In the genomic region with DNA sequence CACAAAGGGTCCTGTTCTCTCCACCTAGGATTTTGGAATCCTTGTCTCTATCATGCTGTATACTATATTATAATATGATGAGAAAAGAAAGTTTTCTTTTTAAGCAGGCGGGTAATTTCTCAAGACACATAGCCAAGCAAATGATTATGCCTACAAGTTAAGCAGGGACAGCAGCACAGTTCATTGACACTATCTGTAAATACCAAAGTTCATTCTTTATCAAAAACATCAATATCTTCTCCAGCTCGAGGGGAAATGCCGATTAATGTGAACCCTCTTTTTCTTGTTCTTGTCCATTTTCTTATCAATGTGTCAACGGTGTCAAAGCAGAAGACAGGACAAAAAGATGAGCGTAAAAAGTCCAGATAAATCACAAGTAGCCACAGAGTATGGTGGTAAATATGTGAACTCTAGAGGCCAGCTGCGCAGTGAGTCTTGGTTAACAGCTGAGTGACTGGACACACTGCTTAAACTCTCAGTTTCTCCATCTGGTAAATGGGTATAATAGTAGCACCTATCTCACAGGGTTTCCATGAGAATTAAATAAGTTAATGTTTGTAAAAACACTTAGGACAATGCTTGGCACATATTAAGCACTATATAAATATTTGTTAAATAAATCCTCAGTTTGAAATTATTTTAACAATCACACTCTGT, we compare ENCODE assay signal across 20 cellular contexts. TPM values are rescaled to one million over a fixed set of nuclear protein-coding genes. Genes with fewer than 3 reads are reported as not detected.
DNase-seq lines count a peak whose midpoint lies in the region; ATAC-seq, FAIRE-seq and TF ChIP-seq lines count a peak whose summit lies in the region.
"Had no signal": no experiment of that assay in that cellular context is flagged by ENCODE, and none has a peak within 500 bp of the region (broad histone marks: within the 10 kb centered on the region; RNA-seq: fewer than 3 reads in every experiment).

No MANE protein-coding gene starts in this region.

- no peak for DNase-seq in activated CD4-positive, alpha-beta T cell treated with anti-CD3 and anti-CD28 coated beads for 36 hours
- no peak for DNase-seq in activated CD4-positive, alpha-beta T cell treated with anti-CD3 and anti-CD28 coated beads, Interleukin-2, amount 50 U/mL, for 1 hour
- DNase-seq in HepG2 (ENCODE audit: low spot score) (no peak), amniotic stem cell (lab: John Stamatoyannopoulos, UW) (no peak), PC-9 (no peak), NCI-H1092 (lab: John Stamatoyannopoulos, UW) (no peak)
- DNase-seq: activated gamma-delta T cell, colonic mucosa, DMS53, foreskin keratinocyte, mucosa of descending colon, NCI-H187, NCI-H345, nucleus accumbens had no signal

- H3K27ac Mint-ChIP-seq in activated CD4-positive, alpha-beta T cell treated with anti-CD3 and anti-CD28 coated beads for 36 hours: no peak overlapping the region

- H3K27me3 ChIP-seq in Loucy (ENCODE audit: insufficient read depth, low read length, poor library complexity, severe bottlenecking) (no peaks in the 10 kb centered on the region), HepG2 (ENCODE audit: control insufficient read depth in 1 of 2, insufficient read depth in 2 of 2, low read length in 2 of 2) (peaks cover 0 to 12% of the 10 kb centered on the region in 2 experiments; a peak in 2 of 5 replicates), PC-9 (ENCODE audit: insufficient read depth, low read depth) (no peaks in the 10 kb centered on the region)
- H3K27me3 ChIP-seq: BLaER1 treated with 17β-estradiol and CSF1 and Interleukin-3, amounts not matched to agents 10 nM and 100 nM; colonic mucosa; foreskin keratinocyte had no signal

- H2AFZ ChIP-seq in Loucy (ENCODE audit: low read length): peak overlapping the region; percentile 47; the same call in 1 of the 2 replicates
- H2AFZ ChIP-seq in HepG2 (ENCODE audit: low read length): no peak overlapping the region
- H2AFZ ChIP-seq in PC-9: no peak overlapping the region

- no TSS peak for BruUV-seq in HepG2 (replicated peaks; lab: Mats Ljungman, UMichigan)
- BruUV-seq in PC-9 (replicated peaks; lab: Mats Ljungman, UMichigan): no TSS peak

- H3K9ac ChIP-seq in Loucy (ENCODE audit: low read depth, low read length, poor library complexity, severe bottlenecking) (no peak overlapping the region), HepG2 (ENCODE audit: insufficient read depth, low read depth, low read length) (no peak overlapping the region)
- H3K9ac ChIP-seq: BLaER1 treated with 17β-estradiol and CSF1 and Interleukin-3, amounts not matched to agents 10 nM and 100 nM had no signal

- no peaks in the 10 kb centered on the region for H3K36me3 Mint-ChIP-seq in activated CD4-positive, alpha-beta T cell treated with anti-CD3 and anti-CD28 coated beads for 36 hours (ENCODE audit: low read depth)

- H3K79me2 ChIP-seq in Loucy (ENCODE audit: insufficient read depth, low read length) (no peaks in the 10 kb centered on the region), HepG2 (ENCODE audit: insufficient read depth, low read length) (no peaks in the 10 kb centered on the region), PC-9 (ENCODE audit: low read depth) (no peaks in the 10 kb centered on the region)

- TF ChIP-seq EP300 in HepG2 (IDR thresholded peaks at IDR 0.05; ENCODE audit: low read depth in 2 of 2, low read length in 2 of 2) (no peak), HepG2 (CRISPR knock-in tag; IDR thresholded peaks at IDR 0.05; ENCODE audit: borderline replicate concordance) (no peak)

- no peak for TF ChIP-seq RAD21 in HepG2 (CRISPR knock-in tag; IDR thresholded peaks at IDR 0.05)

- peaks cover 45% of the 10 kb centered on the region for H3K4me1 Mint-ChIP-seq in activated CD4-positive, alpha-beta T cell treated with anti-CD3 and anti-CD28 coated beads for 36 hours

- H3K36me3 ChIP-seq in Loucy (ENCODE audit: insufficient read depth, low read length): no peaks in the 10 kb centered on the region
- no peaks in the 10 kb centered on the region for H3K36me3 ChIP-seq in HepG2 (replicated peaks in 1 of 2; ENCODE audit: control insufficient read depth in 1 of 2, insufficient read depth in 2 of 2, low read length in 2 of 2)
- H3K36me3 ChIP-seq in PC-9 (ENCODE audit: low read depth): no peaks in the 10 kb centered on the region
- H3K36me3 ChIP-seq: BLaER1 treated with 17β-estradiol and CSF1 and Interleukin-3, amounts not matched to agents 10 nM and 100 nM; colonic mucosa had no signal

- no peaks in the 10 kb centered on the region for H3K9me2 ChIP-seq in Loucy (replicated peaks; ENCODE audit: low read depth, low read length)
- no peaks in the 10 kb centered on the region for H3K9me2 ChIP-seq in PC-9 (ENCODE audit: insufficient read depth)

- POLR2A ChIA-PET in activated CD4-positive, alpha-beta T cell treated with anti-CD3 and anti-CD28 coated beads for 36 hours (lab: Charles Lee): no interaction called here
- POLR2A ChIA-PET in HepG2 (lab: Yijun Ruan, JAX): no interaction called here
- POLR2A ChIA-PET in PC-9 (lab: Charles Lee; ENCODE audit: unreplicated experiment): no interaction called here

- H3K4me2 ChIP-seq in Loucy (ENCODE audit: low read depth, low read length, poor library complexity, severe bottlenecking) (no peak overlapping the region), HepG2 (ENCODE audit: low read depth, low read length) (no peak overlapping the region), PC-9 (no peak overlapping the region)

- 24% methylated on average over 6 of the region's 6 CpGs for WGBS in HepG2 (ENCODE audit: low lambda C conversion rate)

- CTCF ChIA-PET in activated CD4-positive, alpha-beta T cell treated with anti-CD3 and anti-CD28 coated beads for 36 hours (lab: Charles Lee): interaction anchor here (0.6 to 1.5 kb wide), 2 partner anchors 14 to 22 kb away, joined by 4 read pairs; no protein-coding TSS in a partner anchor
- CTCF ChIA-PET in HepG2 (lab: Yijun Ruan, JAX; ENCODE audit: low intra/inter-chr PET ratio, low total read pairs) (no interaction called here), PC-9 (lab: Charles Lee) (no interaction called here)

- no peak for FAIRE-seq in HepG2 (lab: Jason Lieb, UNC)
- FAIRE-seq: endothelial cell of umbilical vein, urothelium cell line had no signal

- intact Hi-C loops in activated CD4-positive, alpha-beta T cell treated with anti-CD3 and anti-CD28 coated beads for 36 hours (cut with DNase I, micrococcal nuclease): loop anchor here in 1 of 2 experiments (1.0 kb wide), 1 partner anchor 8 kb away; no protein-coding TSS in a partner anchor
- intact Hi-C loops in HepG2 (cut with micrococcal nuclease; ENCODE audit: unreplicated experiment): no loop called here
- intact Hi-C loops in PC-9 (cut with micrococcal nuclease; ENCODE audit: unreplicated experiment): no loop called here

- H4K20me1 ChIP-seq in Loucy (ENCODE audit: insufficient read depth, low read length, poor library complexity, severe bottlenecking) (no peaks in the 10 kb centered on the region), HepG2 (ENCODE audit: insufficient read depth, low read length) (no peaks in the 10 kb centered on the region), PC-9 (ENCODE audit: insufficient read depth) (no peaks in the 10 kb centered on the region)
- H4K20me1 ChIP-seq: BLaER1 treated with 17β-estradiol and CSF1 and Interleukin-3, amounts not matched to agents 10 nM and 100 nM had no signal

- H3F3A ChIP-seq in Loucy (ENCODE audit: low read depth) (no peaks in the 10 kb centered on the region), PC-9 (ENCODE audit: insufficient read depth, low read depth) (no peaks in the 10 kb centered on the region)

- H3K4me3 Mint-ChIP-seq in activated CD4-positive, alpha-beta T cell treated with anti-CD3 and anti-CD28 coated beads for 36 hours: peak overlapping the region; percentile 53

- no peak overlapping the region for H3K27ac ChIP-seq in HepG2 (ENCODE audit: extremely low read length, insufficient read depth, low read length)
- H3K27ac ChIP-seq in PC-9: no peak overlapping the region
- H3K27ac ChIP-seq: BLaER1 treated with 17β-estradiol and CSF1 and Interleukin-3, amounts not matched to agents 10 nM and 100 nM; colonic mucosa; foreskin keratinocyte had no signal

- no peak for TF ChIP-seq CTCF in Loucy (conservative IDR thresholded peaks at IDR 0.05; ENCODE audit: low read length)
- no peak for TF ChIP-seq CTCF in HepG2 (CRISPR knock-in tag; IDR thresholded peaks at IDR 0.05)
- no peak for TF ChIP-seq CTCF in PC-9 (conservative IDR thresholded peaks at IDR 0.05)

- TF ChIP-seq POLR2A in HepG2 (IDR thresholded peaks at IDR 0.05; ENCODE audit: insufficient read depth in 1 of 2, low read depth in 2 of 2, low read length in 2 of 2): no peak

- H3K27me3 Mint-ChIP-seq in activated CD4-positive, alpha-beta T cell treated with anti-CD3 and anti-CD28 coated beads for 36 hours: peaks cover 3% of the 10 kb centered on the region

- peaks cover 10% of the 10 kb centered on the region for H3K4me1 ChIP-seq in Loucy (ENCODE audit: insufficient read depth, low read length, poor library complexity, severe bottlenecking)
- no peaks in the 10 kb centered on the region for H3K4me1 ChIP-seq in HepG2 (ENCODE audit: insufficient read depth, low read length)
- no peaks in the 10 kb centered on the region for H3K4me1 ChIP-seq in PC-9 (replicated peaks; ENCODE audit: insufficient read depth)
- H3K4me1 ChIP-seq: colonic mucosa, foreskin keratinocyte had no signal

- H3K4me3 ChIP-seq in Loucy (ENCODE audit: low read length, poor library complexity, severe bottlenecking) (no peak overlapping the region), HepG2 (replicated peaks in 1 of 3; ENCODE audit: insufficient read depth in 1 of 3, low read depth in 2 of 3, low read length in 3 of 3) (no peak overlapping the region), PC-9 (no peak overlapping the region)
- H3K4me3 ChIP-seq: BLaER1 treated with 17β-estradiol and CSF1 and Interleukin-3, amounts not matched to agents 10 nM and 100 nM; colonic mucosa; mucosa of descending colon had no signal

- in situ Hi-C loops in HepG2 (cut with HindIII; ENCODE audit: extremely low pct_ligation_motif_present, low pct_unique_long_range_greater_than_20kb): no loop called here

- H3K9me3 ChIP-seq in Loucy (ENCODE audit: insufficient read depth, low read depth, low read length) (no peaks in the 10 kb centered on the region), HepG2 (ENCODE audit: low read length) (no peaks in the 10 kb centered on the region), PC-9 (ENCODE audit: insufficient read depth, low read depth) (no peaks in the 10 kb centered on the region)
- H3K9me3 ChIP-seq: BLaER1 treated with 17β-estradiol and CSF1 and Interleukin-3, amounts not matched to agents 10 nM and 100 nM; colonic mucosa; mucosa of descending colon had no signal

- no peaks in the 10 kb centered on the region for H3K9me3 Mint-ChIP-seq in activated CD4-positive, alpha-beta T cell treated with anti-CD3 and anti-CD28 coated beads for 36 hours (ENCODE audit: low read depth)

- no peak for ATAC-seq in activated CD4-positive, alpha-beta T cell treated with anti-CD3 and anti-CD28 coated beads for 36 hours
- peak; percentile 28 for ATAC-seq in GM21381 (IDR thresholded peaks at IDR 0.05; ENCODE audit: unreplicated experiment)
- no peak for ATAC-seq in HepG2
- ATAC-seq: foreskin keratinocyte had no signal

RNA-seq across cellular contexts. Expression of a gene that starts 30.9 kb away (rescaled TPM):
- total RNA-seq in activated CD4-positive, alpha-beta T cell treated with anti-CD3 and anti-CD28 coated beads for 36 hours: under 1 TPM; 0.21 to 0.23 TPM
- not detected in 2 replicates for total RNA-seq in HepG2 (2016; rRNA removed; fragmentation: Illumina TruSeq; extraction: Trizol)
- total RNA-seq in HepG2 (2016; cell fraction: cytosol; rRNA removed; fragmentation: Illumina TruSeq; extraction: Trizol; ENCODE audit: low read depth): not detected in 2 replicates
- not detected in 2 replicates for total RNA-seq in HepG2 (2016; cell fraction: insoluble cytoplasmic fraction; rRNA removed; fragmentation: Illumina TruSeq; extraction: Trizol)
- not detected in 2 replicates for total RNA-seq in HepG2 (2016; cell fraction: membrane; rRNA removed; fragmentation: Illumina TruSeq; extraction: Trizol)
- not detected in 2 replicates for total RNA-seq in HepG2 (2016; cell fraction: nucleus; rRNA removed; fragmentation: Illumina TruSeq; extraction: Trizol)
- polyA plus RNA-seq in HepG2 (2011; rRNA removed): not detected in 2 replicates
- polyA plus RNA-seq in HepG2 (2011; cell fraction: cytosol; rRNA removed): not detected in 2 replicates
- not detected in 2 replicates for polyA plus RNA-seq in HepG2 (2011; cell fraction: nucleus; rRNA removed)
- not detected in 2 replicates for polyA plus RNA-seq in HepG2 (2012)
- polyA plus RNA-seq in HepG2 (2016; cell fraction: cytosol; fragmentation: Illumina TruSeq; extraction: Trizol; ENCODE audit: low read depth): not detected in 2 replicates
- polyA plus RNA-seq in HepG2 (2016; cell fraction: insoluble cytoplasmic fraction; fragmentation: Illumina TruSeq; extraction: Trizol; ENCODE audit: low read depth): not detected in 2 replicates
- not detected in 2 replicates for polyA plus RNA-seq in HepG2 (2016; cell fraction: membrane; fragmentation: Illumina TruSeq; extraction: Trizol; ENCODE audit: low read depth)
- not detected in 2 replicates for polyA plus RNA-seq in HepG2 (2016; cell fraction: nucleus; fragmentation: Illumina TruSeq; extraction: Trizol; ENCODE audit: insufficient read depth, low read depth)
- polyA minus RNA-seq in HepG2 (2011; rRNA and poly(A)+ RNA removed; ENCODE audit: low replicate concordance): not detected in 2 replicates
- not detected in 2 replicates for polyA minus RNA-seq in HepG2 (2011; cell fraction: cytosol; rRNA and poly(A)+ RNA removed)
- polyA minus RNA-seq in HepG2 (2011; cell fraction: nucleus; rRNA and poly(A)+ RNA removed): not detected in 2 replicates
- total RNA-seq in PC-9 (2021): not detected in 2 replicates
- total RNA-seq: A172, endothelial cell of umbilical vein had no signal
- polyA plus RNA-seq: endothelial cell of umbilical vein had no signal
